Comparison of ENCODE assay signal across 8 cellular contexts in the genomic region with DNA sequence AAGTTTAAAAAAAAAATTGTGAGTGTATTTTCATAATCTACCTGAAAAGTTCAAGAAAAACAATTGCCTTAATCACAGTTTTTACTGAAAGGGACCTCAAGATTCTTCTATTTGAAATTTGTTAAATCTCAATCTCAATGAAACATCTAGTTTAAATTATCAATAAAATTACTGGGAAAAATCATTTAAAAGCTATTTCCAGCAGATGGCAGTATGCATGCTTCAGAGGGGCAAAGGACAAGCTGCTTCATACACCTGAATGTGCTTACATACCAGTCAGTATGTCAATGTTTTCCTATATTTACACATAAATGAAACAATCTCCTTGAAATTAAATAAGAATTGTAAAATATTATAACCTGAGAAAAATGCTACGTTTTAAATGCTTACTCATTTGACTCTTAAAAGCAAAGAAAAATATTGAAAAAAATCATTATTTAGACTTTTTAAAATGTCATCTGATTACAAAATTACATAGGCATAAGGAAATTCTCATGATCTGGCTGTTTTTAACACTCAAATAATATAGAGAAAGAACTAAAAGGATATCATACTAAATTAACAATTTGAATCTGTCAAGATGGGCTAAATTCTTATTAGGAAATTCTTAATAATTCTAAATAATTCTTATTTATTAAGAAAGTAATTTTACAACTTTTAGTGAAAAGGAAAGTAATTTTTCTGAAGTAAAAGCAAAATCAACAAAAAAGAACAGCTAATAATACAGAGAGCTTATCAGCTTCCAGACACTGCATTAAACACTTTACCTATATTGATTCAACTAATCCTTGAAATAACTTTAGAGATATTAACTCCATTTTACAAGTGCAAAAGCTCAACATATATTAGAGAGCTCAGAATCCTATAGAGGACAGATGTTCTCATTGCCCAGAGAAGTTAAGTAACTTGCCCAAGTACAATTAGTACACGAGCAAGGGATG.
DNase-seq lines count a peak whose midpoint lies in the region; ATAC-seq and TF ChIP-seq lines count a peak whose summit lies in the region.

No MANE protein-coding gene starts in this region.

- TF ChIP-seq POLR2A in Peyer's patch (IDR thresholded peaks at IDR 0.05) = no peak

- no peak overlapping the region for H3K4me2 ChIP-seq in smooth muscle cell

- no peaks in the 10 kb centered on the region for H3K9me3 Mint-ChIP-seq in effector memory CD8-positive, alpha-beta T cell

- no peak overlapping the region for H3K4me3 Mint-ChIP-seq in effector memory CD8-positive, alpha-beta T cell

- no peak overlapping the region for H3K27ac Mint-ChIP-seq in effector memory CD8-positive, alpha-beta T cell

- H3K4me3 ChIP-seq in BJ (ENCODE audit: low read depth, low read length) (no peak overlapping the region), Peyer's patch (no peak overlapping the region), smooth muscle cell (no peak overlapping the region)

- H3K4me1 Mint-ChIP-seq in effector memory CD8-positive, alpha-beta T cell (ENCODE audit: low read depth in 2 of 2) = no peaks in the 10 kb centered on the region

- no peaks in the 10 kb centered on the region for H3F3A ChIP-seq in smooth muscle cell (ENCODE audit: low read depth)

- no peaks in the 10 kb centered on the region for H3K79me2 ChIP-seq in smooth muscle cell (ENCODE audit: low read depth)

- CTCF ChIA-PET in BJ (lab: Yijun Ruan, JAX) = interaction anchor here (0.6 to 6.3 kb wide), 34 partner anchors 9 to 1469 kb away, joined by 3 to 65 read pairs (median 4); no protein-coding TSS in a partner anchor

- no peaks in the 10 kb centered on the region for H3K36me3 Mint-ChIP-seq in effector memory CD8-positive, alpha-beta T cell (ENCODE audit: insufficient read depth)

- POLR2A ChIA-PET in BJ (lab: Charles Lee) = interaction anchor here (0.6 to 0.7 kb wide), 2 partner anchors 14 to 764 kb away, joined by 3 to 5 read pairs; no protein-coding TSS in a partner anchor

- no peak overlapping the region for H3K27ac ChIP-seq in Peyer's patch
- H3K27ac ChIP-seq in smooth muscle cell (ENCODE audit: low read depth) = no peak overlapping the region

- no peak overlapping the region for H2AFZ ChIP-seq in smooth muscle cell (ENCODE audit: low read depth)

- 47% methylated on average over 2 of the region's 2 CpGs for WGBS in smooth muscle cell (ENCODE audit: low lambda C conversion rate)

- no peaks in the 10 kb centered on the region for H4K20me1 ChIP-seq in smooth muscle cell (ENCODE audit: low read depth)

- H3K27me3 Mint-ChIP-seq in effector memory CD8-positive, alpha-beta T cell = peaks cover 0 to 10% of the 10 kb centered on the region in 2 donors

- H3K36me3 ChIP-seq in BJ (ENCODE audit: control insufficient read depth, insufficient read depth, low read length) = no peaks in the 10 kb centered on the region
- no peaks in the 10 kb centered on the region for H3K36me3 ChIP-seq in Peyer's patch
- H3K36me3 ChIP-seq in smooth muscle cell (ENCODE audit: low read depth) = no peaks in the 10 kb centered on the region

- peak; percentile 66 for TF ChIP-seq CTCF in BJ (IDR thresholded peaks at IDR 0.05; ENCODE audit: insufficient read depth, low read depth, low read length)
- TF ChIP-seq CTCF in Peyer's patch (IDR thresholded peaks at IDR 0.05) = peak in 4 of 6 experiments; percentile 33 to 52 (median 46)
- TF ChIP-seq CTCF in smooth muscle cell (IDR thresholded peaks at IDR 0.05; ENCODE audit: borderline replicate concordance, insufficient read depth, poor library complexity, severe bottlenecking) = peak; percentile 63

- ATAC-seq in HG02798 (IDR thresholded peaks at IDR 0.05; ENCODE audit: poor library complexity, unreplicated experiment) = peak; percentile 38
- no peak for ATAC-seq in effector memory CD8-positive, alpha-beta T cell (replicated peaks)

- H3K9me3 ChIP-seq in Peyer's patch (no peaks in the 10 kb centered on the region), smooth muscle cell (replicated peaks; ENCODE audit: low read depth) (no peaks in the 10 kb centered on the region)

- no peak for DNase-seq in BJ (ENCODE audit: low read depth)
- DNase-seq in Peyer's patch = no peak
- peak; percentile 41 for DNase-seq in fibroblast of gingiva (ENCODE audit: low read depth)
- DNase-seq in smooth muscle cell (lab: John Stamatoyannopoulos, UW; ENCODE audit: unreplicated experiment) = no peak
- no peak for DNase-seq in effector memory CD8-positive, alpha-beta T cell
- no peak for DNase-seq in OCI-M2 (lab: John Stamatoyannopoulos, UW; ENCODE audit: unreplicated experiment)
- no peak for DNase-seq in activated CD4-positive, CD25-positive, alpha-beta regulatory T cell treated with anti-CD3 and anti-CD28 coated beads, Interleukin-2, amount 50 U/mL, for 72 hours

- H3K27me3 ChIP-seq in BJ (ENCODE audit: control insufficient read depth, insufficient read depth, low read length) (no peaks in the 10 kb centered on the region; the same call in 1 of the 2 replicates), Peyer's patch (no peaks in the 10 kb centered on the region), smooth muscle cell (ENCODE audit: low read depth) (peaks cover 12% of the 10 kb centered on the region)

- no peak overlapping the region for H3K9ac ChIP-seq in smooth muscle cell (ENCODE audit: low read depth)

- H3K4me1 ChIP-seq in Peyer's patch = no peaks in the 10 kb centered on the region
- H3K4me1 ChIP-seq in smooth muscle cell (ENCODE audit: low read depth) = no peaks in the 10 kb centered on the region
